Comparison of ENCODE assay signal across 1 cellular context in the genomic region with DNA sequence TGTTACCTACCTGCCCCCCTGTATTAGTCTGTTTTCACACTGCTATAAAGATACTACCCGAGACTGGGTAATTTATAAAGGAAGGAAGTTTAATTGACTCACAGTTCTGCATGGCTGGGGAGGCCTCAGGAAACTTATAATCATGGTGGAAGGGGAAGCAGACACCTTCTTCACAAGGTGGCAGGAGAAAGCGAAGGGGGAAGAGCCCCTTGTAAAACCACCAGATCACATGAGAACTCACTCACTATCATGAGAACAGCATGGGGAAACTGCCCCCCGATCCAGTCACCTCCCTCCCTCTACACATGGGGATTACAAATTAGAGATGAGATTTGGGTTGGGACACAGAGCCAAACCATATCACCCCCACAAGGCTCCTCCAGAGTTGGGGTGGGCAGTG. TPM values are rescaled to one million over a fixed set of nuclear protein-coding genes. Genes with fewer than 3 reads are reported as not detected.
"Had no signal": no experiment of that assay in that cellular context is flagged by ENCODE, and none has a peak within 500 bp of the region (broad histone marks: within the 10 kb centered on the region; RNA-seq: fewer than 3 reads in every experiment).

No MANE protein-coding gene starts in this region.

RNA-seq across cellular contexts. Expression of a gene that starts 17.2 kb away (rescaled TPM):
- total RNA-seq: OCI-LY7 had no signal
